Comparison of ENCODE assay signal across 22 cellular contexts in the genomic region with DNA sequence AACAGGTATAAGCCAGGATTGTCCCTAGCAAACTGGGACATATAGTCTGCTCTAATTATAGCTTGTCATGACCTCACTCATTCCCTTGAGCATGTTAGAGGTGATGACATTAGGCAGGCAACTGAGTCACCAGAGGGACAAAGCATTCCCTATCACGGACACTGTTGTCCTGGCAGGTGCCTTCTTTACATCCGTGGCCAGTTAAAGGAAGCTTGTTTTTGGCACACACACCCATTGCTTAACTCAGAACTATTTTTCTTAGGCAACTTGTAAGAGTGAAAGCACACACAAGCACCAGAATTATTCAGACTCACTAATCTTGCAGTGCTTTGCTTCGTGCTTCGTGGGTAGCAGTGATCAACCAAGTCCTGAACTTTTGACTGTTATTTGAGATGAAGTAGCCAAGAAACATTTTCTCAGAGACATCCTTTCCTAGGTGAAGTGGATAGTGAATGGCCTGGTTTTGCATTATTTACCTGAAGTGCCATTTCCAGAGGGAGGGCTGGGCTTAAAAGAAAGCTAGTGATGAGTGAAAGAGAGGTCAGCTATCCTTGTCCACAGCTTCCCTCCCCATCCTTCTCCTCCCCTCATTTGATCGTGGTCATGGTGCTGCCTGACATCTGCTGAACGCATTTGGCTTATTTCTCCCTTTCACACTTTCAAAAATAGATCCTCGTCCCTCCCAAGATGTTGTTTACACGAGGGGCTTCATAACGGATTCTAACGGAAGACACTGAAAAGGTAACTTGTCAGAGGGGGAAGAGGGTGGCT.
A peak's percentile ranks its signal among the peaks of the same experiment; 100 is the strongest.
DNase-seq lines count a peak whose midpoint lies in the region; ATAC-seq, FAIRE-seq and TF ChIP-seq lines count a peak whose summit lies in the region.
"Had no signal": no experiment of that assay in that cellular context is flagged by ENCODE, and none has a peak within 500 bp of the region (broad histone marks: within the 10 kb centered on the region; RNA-seq: fewer than 3 reads in every experiment).

No MANE protein-coding gene starts in this region.

- H3K36me3 ChIP-seq in GM23248 (ENCODE audit: low read depth): peaks cover 68% of the 10 kb centered on the region
- no peaks in the 10 kb centered on the region for H3K36me3 ChIP-seq in bronchial epithelial cell (ENCODE audit: control insufficient read depth, insufficient read depth, low read length)
- peaks cover 0 to 35% (median 6%) of the 10 kb centered on the region in 9 donors for H3K36me3 ChIP-seq in heart left ventricle
- no peaks in the 10 kb centered on the region for H3K36me3 ChIP-seq in smooth muscle cell (ENCODE audit: low read depth)
- H3K36me3 ChIP-seq: BLaER1 treated with 17β-estradiol and CSF1 and Interleukin-3, amounts not matched to agents 10 nM and 100 nM; colonic mucosa; pancreas; stomach had no signal

- TF ChIP-seq POLR2A in heart left ventricle (IDR thresholded peaks at IDR 0.05): no peak

- ATAC-seq in heart left ventricle: peak; percentile 90 to 96 (median 92)
- ATAC-seq: GM23338, left colon, pancreas had no signal

- FAIRE-seq in bronchial epithelial cell (lab: Jason Lieb, UNC) (no peak), HTR-8/SVneo (lab: Jason Lieb, UNC) (no peak)
- FAIRE-seq: pancreas, TTC549 had no signal

- in situ Hi-C loops in GM23248 (cut with MboI): no loop called here

- H3K4me1 ChIP-seq in GM23248 (ENCODE audit: insufficient read depth) (peaks cover 38% of the 10 kb centered on the region), heart left ventricle (peaks cover 0 to 48% (median 29%) of the 10 kb centered on the region in 12 donors), smooth muscle cell (ENCODE audit: low read depth) (peaks cover 3% of the 10 kb centered on the region)
- H3K4me1 ChIP-seq: BLaER1 treated with 17β-estradiol and CSF1 and Interleukin-3, amounts not matched to agents 10 nM and 100 nM; colonic mucosa; pancreas; stomach had no signal

- H3K27ac ChIP-seq in GM23248: peak overlapping the region; percentile 56
- H3K27ac ChIP-seq in heart left ventricle: peak overlapping the region; percentile 5 to 79 (median 68)
- peak overlapping the region; percentile 57 for H3K27ac ChIP-seq in smooth muscle cell (ENCODE audit: low read depth)
- H3K27ac ChIP-seq: BLaER1 treated with 17β-estradiol and CSF1 and Interleukin-3, amounts not matched to agents 10 nM and 100 nM; colonic mucosa; epithelial cell of prostate; pancreas; SK-N-MC; stomach had no signal

- H3K4me3 ChIP-seq in GM23248 (no peak overlapping the region), bronchial epithelial cell (ENCODE audit: low read depth, low read length) (no peak overlapping the region), heart left ventricle (no peak overlapping the region), smooth muscle cell (no peak overlapping the region)
- H3K4me3 ChIP-seq: BLaER1 treated with 17β-estradiol and CSF1 and Interleukin-3, amounts not matched to agents 10 nM and 100 nM; colonic mucosa; GM23338; pancreas; SK-N-MC; stomach had no signal

- H3K27me3 ChIP-seq in GM23248 (replicated peaks; ENCODE audit: insufficient read depth): no peaks in the 10 kb centered on the region
- no peaks in the 10 kb centered on the region for H3K27me3 ChIP-seq in bronchial epithelial cell (ENCODE audit: control insufficient read depth, insufficient read depth, low read length)
- H3K27me3 ChIP-seq in heart left ventricle: no peaks in the 10 kb centered on the region
- no peaks in the 10 kb centered on the region for H3K27me3 ChIP-seq in smooth muscle cell (ENCODE audit: low read depth)
- H3K27me3 ChIP-seq: BLaER1 treated with 17β-estradiol and CSF1 and Interleukin-3, amounts not matched to agents 10 nM and 100 nM; colonic mucosa; pancreas; stomach had no signal

- H2AFZ ChIP-seq in GM23248 (no peak overlapping the region), smooth muscle cell (ENCODE audit: low read depth) (no peak overlapping the region)
- H2AFZ ChIP-seq: GM23338 had no signal

- no peaks in the 10 kb centered on the region for H3K9me3 ChIP-seq in GM23248 (ENCODE audit: low read depth)
- H3K9me3 ChIP-seq in heart left ventricle: no peaks in the 10 kb centered on the region
- no peaks in the 10 kb centered on the region for H3K9me3 ChIP-seq in smooth muscle cell (replicated peaks; ENCODE audit: low read depth)
- H3K9me3 ChIP-seq: BLaER1 treated with 17β-estradiol and CSF1 and Interleukin-3, amounts not matched to agents 10 nM and 100 nM; colonic mucosa; pancreas; stomach had no signal

- TF ChIP-seq CTCF in bronchial epithelial cell (IDR thresholded peaks at IDR 0.05; ENCODE audit: insufficient read depth, low read length, severe bottlenecking): no peak
- TF ChIP-seq CTCF in heart left ventricle (IDR thresholded peaks at IDR 0.05): no peak
- TF ChIP-seq CTCF in smooth muscle cell (IDR thresholded peaks at IDR 0.05; ENCODE audit: borderline replicate concordance, insufficient read depth, poor library complexity, severe bottlenecking): no peak
- no peak for TF ChIP-seq CTCF in nephron progenitor cell (IDR thresholded peaks at IDR 0.05)

- H3K79me2 ChIP-seq in GM23248 (ENCODE audit: insufficient read depth) (peaks cover 69% of the 10 kb centered on the region), smooth muscle cell (ENCODE audit: low read depth) (no peaks in the 10 kb centered on the region)

- no peak overlapping the region for H3K4me3 Mint-ChIP-seq in nephron progenitor cell
- H3K4me3 Mint-ChIP-seq: GM23338 had no signal

- no peaks in the 10 kb centered on the region for H3K9me2 ChIP-seq in GM23248 (ENCODE audit: insufficient read depth)

- no peaks in the 10 kb centered on the region for H3K27me3 Mint-ChIP-seq in nephron progenitor cell (ENCODE audit: low read depth, poor library complexity)

- intact Hi-C loops in heart left ventricle (cut with DNase I): loop anchor here in 3 of 10 donors (5.0 to 10.0 kb wide), 3 partner anchors 32 to 195 kb away; partner anchors contain the start of gene GORAB (in 1 of the 3)

- H4K20me1 ChIP-seq in GM23248 (ENCODE audit: insufficient read depth) (no peaks in the 10 kb centered on the region), smooth muscle cell (ENCODE audit: low read depth) (no peaks in the 10 kb centered on the region)
- H4K20me1 ChIP-seq: BLaER1 treated with 17β-estradiol and CSF1 and Interleukin-3, amounts not matched to agents 10 nM and 100 nM had no signal

- peaks cover 73% of the 10 kb centered on the region for H3F3A ChIP-seq in GM23248 (ENCODE audit: insufficient read depth)
- H3F3A ChIP-seq in smooth muscle cell (ENCODE audit: low read depth): peaks cover 28% of the 10 kb centered on the region

- no peak overlapping the region for H3K27ac Mint-ChIP-seq in nephron progenitor cell
- H3K27ac Mint-ChIP-seq: GM23338 had no signal

- H3K4me2 ChIP-seq in GM23248 (ENCODE audit: unreplicated experiment) (no peak overlapping the region), smooth muscle cell (peak overlapping the region; percentile 17)
- H3K4me2 ChIP-seq: BLaER1 treated with 17β-estradiol and CSF1 and Interleukin-3, amounts not matched to agents 10 nM and 100 nM; GM23338 had no signal

- H3K4me1 Mint-ChIP-seq in nephron progenitor cell: peaks cover 10% of the 10 kb centered on the region
- H3K4me1 Mint-ChIP-seq: GM23338 had no signal

- no peaks in the 10 kb centered on the region for H3K9me3 Mint-ChIP-seq in nephron progenitor cell
- H3K9me3 Mint-ChIP-seq: GM23338 had no signal

- H3K9ac ChIP-seq in GM23248 (0 out of 2 replicates have a peak overlapping the region, but pooled peaks have one; percentile 2), smooth muscle cell (ENCODE audit: low read depth) (peak overlapping the region; percentile 1)
- H3K9ac ChIP-seq: BLaER1 treated with 17β-estradiol and CSF1 and Interleukin-3, amounts not matched to agents 10 nM and 100 nM had no signal

- H3K36me3 Mint-ChIP-seq in nephron progenitor cell (ENCODE audit: low read depth): no peaks in the 10 kb centered on the region

- 50 to 51% methylated on average over 10 of the region's 10 CpGs for WGBS in GM23248 (ENCODE audit: low coverage in 1 of 2, low lambda C conversion rate in 2 of 2, missing lambda C conversion rate in 2 of 2), 2 experiments
- 15 to 26% (median 22%) methylated on average over 10 of the region's 10 CpGs for WGBS in heart left ventricle, 4 donors
- WGBS in smooth muscle cell (ENCODE audit: low lambda C conversion rate): 49% methylated on average over 10 of the region's 10 CpGs

- peak; percentile 69 for DNase-seq in GM23248
- DNase-seq in bronchial epithelial cell (ENCODE audit: low read depth): peak; percentile 5
- DNase-seq in heart left ventricle: peak in 3 of 5 donors; percentile 26 to 65 (median 31)
- no peak for DNase-seq in smooth muscle cell (lab: John Stamatoyannopoulos, UW; ENCODE audit: unreplicated experiment)
- DNase-seq in activated gamma-delta T cell (lab: John Stamatoyannopoulos, UW): no peak
- DNase-seq in SHP77 treated with DMSO at 0.1 percent for 48 hours (lab: John Stamatoyannopoulos, UW): no peak
- DNase-seq in HTR-8/SVneo (ENCODE audit: insufficient read length, low spot score): no peak
- DNase-seq in nephron progenitor cell: no peak
- DNase-seq: activated CD4-positive, alpha-beta T cell treated with anti-CD3 and anti-CD28 coated beads, Interleukin-2, amount 50 U/mL, for 48 hours; activated T-cell treated with anti-CD3 and anti-CD28 coated beads, Interleukin-2, amount 50 U/mL, for 48 hours; colonic mucosa; left colon; NCI-H187; NCI-H510A; pancreas; stimulated activated CD4-positive, alpha-beta T cell treated with anti-CD3 and anti-CD28 coated beads, Interleukin-15, amount 100 ng/mL, for 24 hours; stomach had no signal

Comparison
In these comparisons a context has a peak if more than half of its experiments do, and no peak if none do; other contexts are left out.
1. DNase-seq: peak in GM23248 (single experiment), bronchial epithelial cell (single experiment) and heart left ventricle (3 of 5); none in smooth muscle cell (single experiment), activated gamma-delta T cell (single experiment), SHP77 treated with DMSO at 0.1 percent for 48 hours (single experiment), HTR-8/SVneo (single experiment) and nephron progenitor cell (single experiment).
2. Peak in every context shown above with its lines, with median percentiles within 50 percentile points of each other: H3K27ac ChIP-seq.